2 cellular contexts compared by ENCODE assay signal in the genomic region with DNA sequence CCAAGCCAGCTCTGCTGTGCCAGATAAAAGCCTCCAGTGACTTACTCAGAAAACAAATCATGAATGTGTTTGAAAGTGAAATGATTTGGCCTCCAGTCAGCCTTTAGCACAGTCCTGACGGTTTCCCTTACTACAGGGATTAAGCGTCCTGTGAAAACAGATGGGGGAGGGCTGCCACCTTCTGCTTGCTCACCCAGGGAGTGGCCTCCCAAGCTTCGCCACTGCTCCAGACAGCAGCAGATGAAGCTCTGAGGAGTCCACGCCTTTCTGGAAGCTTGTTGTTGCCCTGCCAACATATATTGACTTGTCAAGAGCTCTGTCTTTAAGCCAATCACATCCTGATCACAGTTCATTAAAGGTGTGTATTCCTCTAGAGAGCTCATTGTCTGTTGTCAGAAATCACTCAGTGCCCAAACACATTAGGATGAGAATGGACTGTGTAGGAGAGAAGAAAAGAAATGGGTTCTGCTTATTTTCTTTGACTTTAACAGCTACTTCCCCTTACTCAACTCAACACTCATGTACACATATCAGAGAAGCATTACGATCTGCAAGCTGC.
TF ChIP-seq lines count a peak whose summit lies in the region.

No MANE protein-coding gene starts in this region.

TF ChIP-seq in H1, 55 proteins besides CTCF, POLR2A, EP300 and RAD21:
- TF ChIP-seq KDM1A (IDR thresholded peaks at IDR 0.05; ENCODE audit: borderline replicate concordance, low read length) = no peak

TF ChIP-seq in GM12891, 5 proteins besides CTCF, POLR2A, EP300 and RAD21:
- TF ChIP-seq TAF1 (IDR thresholded peaks at IDR 0.05; ENCODE audit: low read depth, low read length) (no peak), PAX5 (IDR thresholded peaks at IDR 0.05; ENCODE audit: insufficient read depth, low read length, severe bottlenecking) (no peak), POLR2AphosphoS5 (IDR thresholded peaks at IDR 0.05; ENCODE audit: low read depth, low read length) (no peak), POU2F2 (IDR thresholded peaks at IDR 0.05; ENCODE audit: low read depth, low read length) (no peak), SPI1 (IDR thresholded peaks at IDR 0.05; ENCODE audit: low read depth, low read length) (no peak)
